In genomic region chr7:98133621-98134266, GRCh38 we compare ENCODE assay signal across 8 cellular contexts. TPM values are rescaled to one million over a fixed set of nuclear protein-coding genes. Genes with fewer than 3 reads are reported as not detected.
DNase-seq lines count a peak whose midpoint lies in the region; ATAC-seq and TF ChIP-seq lines count a peak whose summit lies in the region.

No MANE protein-coding gene starts in this region.

- DNase-seq in CD14-positive monocyte (ENCODE audit: low spot score) (no peak), NB4 (ENCODE audit: low read depth) (peak; percentile 77), fibroblast of the aortic adventitia (ENCODE audit: low read depth) (peak; percentile 24), AML-193 (lab: John Stamatoyannopoulos, UW) (no peak), NCI-H345 treated with DMSO at 0.1 percent for 48 hours (lab: John Stamatoyannopoulos, UW; ENCODE audit: unreplicated experiment) (no peak), NCI-H1417 treated with DMSO at 0.1 percent for 48 hours (lab: John Stamatoyannopoulos, UW) (no peak), NCI-H2107 (lab: John Stamatoyannopoulos, UW) (no peak)

- H3K4me3 Mint-ChIP-seq in CD14-positive monocyte, result peak overlapping the region; percentile 39 to 90

- peak overlapping the region; percentile 96 to 100 (median 99) for H3K27ac Mint-ChIP-seq in CD14-positive monocyte

- peaks cover 86% of the 10 kb centered on the region for H3K4me1 Mint-ChIP-seq in CD14-positive monocyte

- peak; percentile 13 for ATAC-seq in GM21723 (IDR thresholded peaks at IDR 0.05; ENCODE audit: unreplicated experiment)

- peaks cover 0 to 6% (median 3%) of the 10 kb centered on the region in 7 donors for H3K9me3 Mint-ChIP-seq in CD14-positive monocyte

- TF ChIP-seq CTCF in CD14-positive monocyte (IDR thresholded peaks at IDR 0.05) (no peak), NB4 (IDR thresholded peaks at IDR 0.05; ENCODE audit: low read depth, low read length) (no peak), fibroblast of the aortic adventitia (IDR thresholded peaks at IDR 0.05; ENCODE audit: insufficient read depth, low read length) (no peak)

- H3K27me3 Mint-ChIP-seq in CD14-positive monocyte (ENCODE audit: low read depth in 3 of 3), result peaks cover 23 to 47% (median 42%) of the 10 kb centered on the region in 3 donors

- H3K4me3 ChIP-seq in NB4 (ENCODE audit: low read depth, low read length) (no peak overlapping the region), fibroblast of the aortic adventitia (ENCODE audit: low read depth, low read length) (no peak overlapping the region)

- TF ChIP-seq POLR2A in NB4 (IDR thresholded peaks at IDR 0.05; ENCODE audit: extremely low read depth, insufficient read length), result no peak

- H3K36me3 Mint-ChIP-seq in CD14-positive monocyte, result peaks cover 35 to 43% of the 10 kb centered on the region in 2 donors

- intact Hi-C loops in CD14-positive monocyte (cut with micrococcal nuclease), result loop anchor here in 1 of 2 donors (5.0 to 10.0 kb wide), 2 partner anchors 121 to 149 kb away; partner anchors contain the start of genes BRI3 and TECPR1

RNA-seq across cellular contexts. Expression of gene LMTK2, which starts 27.1 kb away (rescaled TPM):
- polyA plus RNA-seq in CD14-positive monocyte, result 1 to 10 TPM; 1.7 to 1.8 TPM
- 9.8 and 10.8 TPM in 2 replicates for total RNA-seq in fibroblast of the aortic adventitia (ENCODE audit: low replicate concordance)

Comparison
In these comparisons a context has a peak if more than half of its experiments do, and no peak if none do; other contexts are left out.
1. DNase-seq: peak in NB4 (single experiment) and fibroblast of the aortic adventitia (single experiment); none in CD14-positive monocyte (single experiment), AML-193 (0 of 2), NCI-H345 treated with DMSO at 0.1 percent for 48 hours (single experiment), NCI-H1417 treated with DMSO at 0.1 percent for 48 hours (single experiment) and NCI-H2107 (single experiment).